ENCODE assay signal across 28 cellular contexts in genomic region chr9:28587052-28587451, GRCh38.
"Had no signal": no experiment of that assay in that cellular context is flagged by ENCODE, and none has a peak within 500 bp of the region (broad histone marks: within the 10 kb centered on the region; RNA-seq: fewer than 3 reads in every experiment).

No MANE protein-coding gene starts in this region.

- H3K9me3 ChIP-seq: colonic mucosa, esophagus squamous epithelium, gastrocnemius medialis, gastroesophageal sphincter had no signal

- FAIRE-seq: colon, endometrium, endothelial cell of umbilical vein, frontal cortex had no signal

- H3K4me1 ChIP-seq: colonic mucosa, esophagus muscularis mucosa, esophagus squamous epithelium, foreskin keratinocyte, gastrocnemius medialis, gastroesophageal sphincter, heart left ventricle, heart right ventricle had no signal

- DNase-seq: colonic mucosa; cortex of kidney; dermis blood vessel endothelial cell; dorsolateral prefrontal cortex; effector CD4-positive, alpha-beta T cell; effector CD8-positive, alpha-beta T cell; effector memory CD4-positive, alpha-beta T cell; effector memory CD8-positive, alpha-beta T cell; endodermal cell; erythroblast; esophagus squamous epithelium; foreskin fibroblast; foreskin keratinocyte; foreskin melanocyte; gastrocnemius medialis; glutamatergic neuron; head of caudate nucleus; heart left ventricle; heart right ventricle had no signal

- H3K4me3 ChIP-seq: colonic mucosa, coronary artery, dorsolateral prefrontal cortex, esophagus muscularis mucosa, esophagus squamous epithelium, gastrocnemius medialis, gastroesophageal sphincter, heart left ventricle, heart right ventricle had no signal

- H3K36me3 ChIP-seq: colonic mucosa, esophagus muscularis mucosa, esophagus squamous epithelium, gastrocnemius medialis, gastroesophageal sphincter, heart left ventricle, heart right ventricle had no signal

- ATAC-seq: effector memory CD8-positive, alpha-beta T cell; esophagus mucosa; foreskin keratinocyte; gastrocnemius medialis; gastroesophageal sphincter; heart left ventricle; heart right ventricle had no signal

- H3K27ac ChIP-seq: colonic mucosa, coronary artery, dorsolateral prefrontal cortex, epithelial cell of prostate, esophagus muscularis mucosa, esophagus squamous epithelium, foreskin keratinocyte, gastrocnemius medialis, gastroesophageal sphincter, heart left ventricle, heart right ventricle had no signal

- H3K27me3 ChIP-seq: colonic mucosa, dorsolateral prefrontal cortex, esophagus muscularis mucosa, esophagus squamous epithelium, foreskin keratinocyte, gastrocnemius medialis, gastroesophageal sphincter, heart left ventricle, heart right ventricle had no signal
